Comparison of ENCODE assay signal across 25 cellular contexts in the genomic region with DNA sequence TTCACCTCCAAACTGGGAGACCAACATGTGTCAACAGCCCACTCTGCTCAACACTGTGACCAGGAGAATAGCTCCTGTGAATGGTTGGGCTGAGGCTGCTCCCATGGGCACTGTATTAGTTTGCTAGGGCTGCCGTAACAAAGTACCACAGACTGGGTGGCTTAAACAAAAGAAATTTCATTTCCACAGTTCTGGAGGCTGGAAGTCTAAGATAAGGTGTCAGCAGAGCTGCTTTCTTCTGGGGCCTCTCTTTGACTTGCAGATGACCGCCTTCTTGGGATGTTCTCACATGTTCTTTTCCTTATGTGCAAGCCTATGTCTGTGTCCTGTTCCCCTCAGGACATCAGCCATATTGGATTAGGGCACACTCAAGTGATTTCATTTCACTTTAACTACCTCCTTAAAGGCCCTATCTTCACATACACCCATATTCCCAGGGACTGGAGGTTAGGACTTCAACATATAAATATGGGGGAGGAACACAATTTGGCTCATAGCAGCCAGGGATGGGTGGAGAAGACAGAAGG.
"Had no signal": no experiment of that assay in that cellular context is flagged by ENCODE, and none has a peak within 500 bp of the region (broad histone marks: within the 10 kb centered on the region; RNA-seq: fewer than 3 reads in every experiment).

No MANE protein-coding gene starts in this region.

- H2AFZ ChIP-seq: hepatocyte had no signal

- ATAC-seq: activated CD4-positive, CD25-positive, alpha-beta regulatory T cell treated with anti-CD3 and anti-CD28 coated beads, Interleukin-2, amount 50 U/mL, for 24 hours; gastroesophageal sphincter; naive thymus-derived CD8-positive, alpha-beta T cell; stimulated activated naive CD8-positive, alpha-beta T cell treated with anti-CD3 and anti-CD28 coated beads, Interleukin-15, Interleukin-2, amounts not matched to agents 100 U/mL and 50 U/mL, for 24 hours had no signal

- H3K4me1 ChIP-seq: pancreas, right atrium auricular region had no signal

- H3K4me2 ChIP-seq: hepatocyte had no signal

- H3K4me3 ChIP-seq: ascending aorta, gastroesophageal sphincter, hepatocyte, pancreas, right atrium auricular region, thoracic aorta, uterus had no signal

- H3K4me1 Mint-ChIP-seq: activated CD4-positive, alpha-beta T cell treated with anti-CD3 and anti-CD28 coated beads, Interleukin-2, amount 10 ng/mL, durations not matched to agents 24 days and 14 days; activated naive CD4-positive, alpha-beta T cell treated with anti-CD3 and anti-CD28 coated beads, Interleukin-2, amount 10 ng/mL, durations not matched to agents 7 days and 5 days; activated naive CD8-positive, alpha-beta T cell treated with anti-CD3 and anti-CD28 coated beads, Interleukin-2, amount 10 ng/mL, durations not matched to agents 7 days and 5 days; naive thymus-derived CD8-positive, alpha-beta T cell had no signal

- H3K27ac Mint-ChIP-seq: activated CD4-positive, alpha-beta memory T cell treated with anti-CD3 and anti-CD28 coated beads for 36 hours; activated CD4-positive, alpha-beta T cell treated with anti-CD3 and anti-CD28 coated beads, Interleukin-2, amount 10 ng/mL, durations not matched to agents 24 days and 14 days; activated naive CD4-positive, alpha-beta T cell treated with anti-CD3 and anti-CD28 coated beads, Interleukin-2, amount 10 ng/mL, durations not matched to agents 7 days and 5 days; activated naive CD8-positive, alpha-beta T cell treated with anti-CD3 and anti-CD28 coated beads, Interleukin-2, amount 10 ng/mL, durations not matched to agents 7 days and 5 days; activated T-cell treated with anti-CD3 and anti-CD28 coated beads, Interleukin-2, amount 50 U/mL, for 24 hours; endodermal cell; memory B cell; naive thymus-derived CD8-positive, alpha-beta T cell; type B pancreatic cell had no signal

- DNase-seq: activated CD4-positive, alpha-beta memory T cell treated with anti-CD3 and anti-CD28 coated beads for 36 hours; activated CD4-positive, alpha-beta T cell treated with anti-CD3 and anti-CD28 coated beads, Interleukin-2, amount 10 ng/mL, durations not matched to agents 24 days and 14 days; activated CD8-positive, alpha-beta memory T cell treated with anti-CD3 and anti-CD28 coated beads, Interleukin-2, amount 50 U/mL, for 48 hours; activated gamma-delta T cell; activated naive CD4-positive, alpha-beta T cell treated with anti-CD3 and anti-CD28 coated beads, Interleukin-2, amount 10 ng/mL, durations not matched to agents 7 days and 5 days; activated naive CD8-positive, alpha-beta T cell treated with anti-CD3 and anti-CD28 coated beads, Interleukin-2, amount 10 ng/mL, durations not matched to agents 7 days and 5 days; activated T-cell treated with anti-CD3 and anti-CD28 coated beads, Interleukin-2, amount 50 U/mL, for 24 hours; central memory CD4-positive, alpha-beta T cell; endodermal cell; naive thymus-derived CD8-positive, alpha-beta T cell; nucleus accumbens; pancreas; stimulated activated CD4-positive, alpha-beta T cell treated with anti-CD3 and anti-CD28 coated beads, Interleukin-2, amount 100 ng/mL, for 48 hours; stimulated activated naive CD8-positive, alpha-beta T cell treated with anti-CD3 and anti-CD28 coated beads, Interleukin-15, Interleukin-2, amounts not matched to agents 100 U/mL and 50 U/mL, for 24 hours; uterus had no signal

- H3K36me3 Mint-ChIP-seq: activated CD4-positive, alpha-beta memory T cell treated with anti-CD3 and anti-CD28 coated beads for 36 hours; activated naive CD4-positive, alpha-beta T cell treated with anti-CD3 and anti-CD28 coated beads, Interleukin-2, amount 10 ng/mL, durations not matched to agents 7 days and 5 days; activated naive CD8-positive, alpha-beta T cell treated with anti-CD3 and anti-CD28 coated beads, Interleukin-2, amount 10 ng/mL, durations not matched to agents 7 days and 5 days; naive thymus-derived CD8-positive, alpha-beta T cell; type B pancreatic cell had no signal

- H3K27me3 Mint-ChIP-seq: type B pancreatic cell had no signal

- H3K4me3 Mint-ChIP-seq: activated CD4-positive, alpha-beta memory T cell treated with anti-CD3 and anti-CD28 coated beads for 36 hours; activated CD4-positive, alpha-beta T cell treated with anti-CD3 and anti-CD28 coated beads, Interleukin-2, amount 10 ng/mL, durations not matched to agents 24 days and 14 days; activated naive CD4-positive, alpha-beta T cell treated with anti-CD3 and anti-CD28 coated beads, Interleukin-2, amount 10 ng/mL, durations not matched to agents 7 days and 5 days; activated naive CD8-positive, alpha-beta T cell treated with anti-CD3 and anti-CD28 coated beads, Interleukin-2, amount 10 ng/mL, durations not matched to agents 7 days and 5 days; activated T-cell treated with anti-CD3 and anti-CD28 coated beads, Interleukin-2, amount 50 U/mL, for 24 hours; endodermal cell; memory B cell; naive thymus-derived CD8-positive, alpha-beta T cell; neural crest cell; type B pancreatic cell had no signal

- H3K27me3 ChIP-seq: ascending aorta, brain microvascular endothelial cell, gastroesophageal sphincter, hepatocyte, right atrium auricular region, uterus had no signal

- H3K79me2 ChIP-seq: hepatocyte had no signal

- H3K27ac ChIP-seq: brain microvascular endothelial cell, gastroesophageal sphincter, hepatocyte, pancreas, right atrium auricular region, uterus had no signal

- FAIRE-seq: pancreas had no signal

- H3K36me3 ChIP-seq: ascending aorta, brain microvascular endothelial cell, gastroesophageal sphincter, pancreas, right atrium auricular region, thoracic aorta, uterus had no signal

- H3K9me3 ChIP-seq: ascending aorta, gastroesophageal sphincter, pancreas, right atrium auricular region, thoracic aorta, uterus had no signal

- H3K9me3 Mint-ChIP-seq: activated CD4-positive, alpha-beta memory T cell treated with anti-CD3 and anti-CD28 coated beads for 36 hours; activated CD4-positive, alpha-beta T cell treated with anti-CD3 and anti-CD28 coated beads, Interleukin-2, amount 10 ng/mL, durations not matched to agents 24 days and 14 days; activated naive CD4-positive, alpha-beta T cell treated with anti-CD3 and anti-CD28 coated beads, Interleukin-2, amount 10 ng/mL, durations not matched to agents 7 days and 5 days; activated naive CD8-positive, alpha-beta T cell treated with anti-CD3 and anti-CD28 coated beads, Interleukin-2, amount 10 ng/mL, durations not matched to agents 7 days and 5 days; activated T-cell treated with anti-CD3 and anti-CD28 coated beads, Interleukin-2, amount 50 U/mL, for 24 hours; endodermal cell; memory B cell; naive thymus-derived CD8-positive, alpha-beta T cell; type B pancreatic cell had no signal
